Comparison of ENCODE assay signal across 8 cellular contexts in genomic region chr12:109572506-109572845, GRCh38. TPM values are rescaled to one million over a fixed set of nuclear protein-coding genes. Genes with fewer than 3 reads are reported as not detected.
DNase-seq lines count a peak whose midpoint lies in the region; ATAC-seq and TF ChIP-seq lines count a peak whose summit lies in the region.

No MANE protein-coding gene starts in this region.

- POLR2A ChIA-PET in Caco-2 (lab: Charles Lee), result interaction anchor here (0.6 kb wide), 1 partner anchor 11 kb away, joined by 4 read pairs; no protein-coding TSS in a partner anchor
- POLR2A ChIA-PET in PC-3 (lab: Charles Lee; ENCODE audit: unreplicated experiment), result interaction anchor here (0.6 to 0.7 kb wide), 2 partner anchors 9 to 13 kb away, joined by 6 to 12 read pairs; no protein-coding TSS in a partner anchor

- peak overlapping the region; percentile 57; the same call in 1 of the 2 replicates for H3K27ac ChIP-seq in PC-3 (ENCODE audit: low read length)

- H3K36me3 Mint-ChIP-seq in Caco-2 (ENCODE audit: insufficient read depth, unreplicated experiment), result peaks cover 48% of the 10 kb centered on the region
- peaks cover 18% of the 10 kb centered on the region for H3K36me3 Mint-ChIP-seq in endothelial cell (ENCODE audit: low read depth, unreplicated experiment)
- peaks cover 4% of the 10 kb centered on the region for H3K36me3 Mint-ChIP-seq in osteocyte (ENCODE audit: unreplicated experiment)

- peak overlapping the region; percentile 81 for H3K9ac ChIP-seq in PC-3 (ENCODE audit: low read length)

- H4K20me1 ChIP-seq in PC-3 (ENCODE audit: low read length), result no peaks in the 10 kb centered on the region

- TF ChIP-seq CTCF in Caco-2 (IDR thresholded peaks at IDR 0.05; ENCODE audit: insufficient read depth in 1 of 2, low read depth in 1 of 2, low read length in 1 of 2, severe bottlenecking in 1 of 2, unreplicated experiment in 1 of 2) (no peak), PC-3 (conservative IDR thresholded peaks at IDR 0.05; ENCODE audit: low read depth, low read length) (no peak), endothelial cell (IDR thresholded peaks at IDR 0.05; ENCODE audit: unreplicated experiment) (no peak), osteocyte (IDR thresholded peaks at IDR 0.05) (no peak)

- peak overlapping the region; percentile 81 for H3K4me3 Mint-ChIP-seq in Caco-2 (ENCODE audit: unreplicated experiment)
- H3K4me3 Mint-ChIP-seq in endothelial cell (ENCODE audit: unreplicated experiment), result peak overlapping the region; percentile 94
- H3K4me3 Mint-ChIP-seq in osteocyte (ENCODE audit: unreplicated experiment), result peak overlapping the region; percentile 85

- CTCF ChIA-PET in Caco-2 (lab: Charles Lee), result interaction anchor here (1.8 kb wide), 1 partner anchor 25 kb away, joined by 14 read pairs; no protein-coding TSS in a partner anchor
- CTCF ChIA-PET in PC-3 (lab: Charles Lee), result no interaction called here

- H3K27me3 ChIP-seq in Caco-2 (replicated peaks; ENCODE audit: control insufficient read depth, insufficient read depth, low read length), result no peaks in the 10 kb centered on the region
- no peaks in the 10 kb centered on the region for H3K27me3 ChIP-seq in PC-3 (ENCODE audit: low read length)

- H3K9me3 Mint-ChIP-seq in Caco-2 (ENCODE audit: unreplicated experiment), result no peaks in the 10 kb centered on the region
- no peaks in the 10 kb centered on the region for H3K9me3 Mint-ChIP-seq in endothelial cell (ENCODE audit: unreplicated experiment)
- H3K9me3 Mint-ChIP-seq in osteocyte (ENCODE audit: unreplicated experiment), result no peaks in the 10 kb centered on the region

- peak overlapping the region; percentile 96 for H3K27ac Mint-ChIP-seq in Caco-2 (ENCODE audit: unreplicated experiment)
- peak overlapping the region; percentile 78 for H3K27ac Mint-ChIP-seq in endothelial cell (ENCODE audit: unreplicated experiment)
- peak overlapping the region; percentile 92 for H3K27ac Mint-ChIP-seq in osteocyte (ENCODE audit: unreplicated experiment)

- no peaks in the 10 kb centered on the region; the same call in 1 of the 2 replicates for H3K36me3 ChIP-seq in Caco-2 (ENCODE audit: control insufficient read depth, insufficient read depth, low read length)
- peaks cover 18% of the 10 kb centered on the region for H3K36me3 ChIP-seq in PC-3 (ENCODE audit: low read depth, low read length)

- ATAC-seq in PC-3 (no peak), GM18511 (IDR thresholded peaks at IDR 0.05; ENCODE audit: unreplicated experiment) (no peak), HG03520 (IDR thresholded peaks at IDR 0.05; ENCODE audit: unreplicated experiment) (no peak), HG02840 (IDR thresholded peaks at IDR 0.05; ENCODE audit: low FRiP score, unreplicated experiment) (no peak)

- no peaks in the 10 kb centered on the region for H3K9me3 ChIP-seq in Caco-2
- H3K9me3 ChIP-seq in PC-3 (ENCODE audit: low read length), result no peaks in the 10 kb centered on the region

- BruUV-seq in Caco-2 (replicated peaks; lab: Mats Ljungman, UMichigan) (no TSS peak), PC-3 (replicated peaks; lab: Mats Ljungman, UMichigan) (no TSS peak)

- H3K4me1 Mint-ChIP-seq in Caco-2 (ENCODE audit: low read depth, unreplicated experiment), result no peaks in the 10 kb centered on the region
- H3K4me1 Mint-ChIP-seq in endothelial cell (ENCODE audit: unreplicated experiment), result peaks cover 40% of the 10 kb centered on the region
- peaks cover 19% of the 10 kb centered on the region for H3K4me1 Mint-ChIP-seq in osteocyte (ENCODE audit: unreplicated experiment)

- no peak for DNase-seq in Caco-2
- DNase-seq in PC-3, result no peak
- DNase-seq in endothelial cell (ENCODE audit: low spot score), result no peak
- no peak for DNase-seq in osteocyte (ENCODE audit: extremely low spot score, unreplicated experiment)
- no peak for DNase-seq in dermis blood vessel endothelial cell

- peak overlapping the region; percentile 78; the same call in 1 of the 2 replicates for H2AFZ ChIP-seq in PC-3 (ENCODE audit: low read length)

- H3K4me3 ChIP-seq in Caco-2 (ENCODE audit: low read depth, low read length), result peak overlapping the region; percentile 59
- H3K4me3 ChIP-seq in PC-3 (ENCODE audit: low read length), result peak overlapping the region; percentile 81

- no peaks in the 10 kb centered on the region for H3F3A ChIP-seq in PC-3 (ENCODE audit: low read length, unreplicated experiment)

- H3K9me2 ChIP-seq in PC-3 (replicated peaks; ENCODE audit: low read length), result no peaks in the 10 kb centered on the region

- peak overlapping the region; percentile 78 for H3K4me2 ChIP-seq in PC-3 (ENCODE audit: low read length)

- H3K27me3 Mint-ChIP-seq in Caco-2 (ENCODE audit: insufficient read depth, unreplicated experiment) (no peaks in the 10 kb centered on the region), endothelial cell (ENCODE audit: unreplicated experiment) (peaks cover 2% of the 10 kb centered on the region), osteocyte (ENCODE audit: unreplicated experiment) (no peaks in the 10 kb centered on the region)

- H3K4me1 ChIP-seq in Caco-2 (no peaks in the 10 kb centered on the region; the same call in 1 of the 2 replicates), PC-3 (ENCODE audit: insufficient read depth, low read length) (peaks cover 16% of the 10 kb centered on the region)

- peaks cover 18% of the 10 kb centered on the region for H3K79me2 ChIP-seq in PC-3 (ENCODE audit: low read length)

- intact Hi-C loops in Caco-2 (cut with micrococcal nuclease; ENCODE audit: unreplicated experiment), result loop anchor here (2.0 to 5.0 kb wide), 2 partner anchors 54 to 1170 kb away; partner anchors contain the start of gene PPP1CC
- intact Hi-C loops in PC-3 (cut with micrococcal nuclease), result loop anchor here (2.0 kb wide), 1 partner anchor 54 kb away; no protein-coding TSS in a partner anchor

RNA-seq across cellular contexts. Expression of gene MMAB, which starts 0.8 kb away (rescaled TPM):
- total RNA-seq in Caco-2 (2022) (42.3 and 48.9 TPM in 2 replicates), PC-3 (2014; rRNA removed) (83.0 and 83.5 TPM in 2 replicates), endothelial cell (ENCODE audit: unreplicated experiment) (41.6 TPM), osteocyte (19.5 and 20.6 TPM in 2 replicates), dermis blood vessel endothelial cell (14.0 and 26.9 TPM in 2 replicates)

RNA-seq across cellular contexts. Expression of gene MVK, which starts 1.1 kb away (rescaled TPM):
- total RNA-seq in Caco-2 (2022), result 28.4 and 28.9 TPM in 2 replicates
- 47.8 and 52.2 TPM in 2 replicates for total RNA-seq in PC-3 (2014; rRNA removed)
- 40.7 TPM for total RNA-seq in endothelial cell (ENCODE audit: unreplicated experiment)
- 10.5 and 13.0 TPM in 2 replicates for total RNA-seq in osteocyte
- 18.2 and 34.2 TPM in 2 replicates for total RNA-seq in dermis blood vessel endothelial cell
